Comparison of ENCODE assay signal across 13 cellular contexts in the genomic region with DNA sequence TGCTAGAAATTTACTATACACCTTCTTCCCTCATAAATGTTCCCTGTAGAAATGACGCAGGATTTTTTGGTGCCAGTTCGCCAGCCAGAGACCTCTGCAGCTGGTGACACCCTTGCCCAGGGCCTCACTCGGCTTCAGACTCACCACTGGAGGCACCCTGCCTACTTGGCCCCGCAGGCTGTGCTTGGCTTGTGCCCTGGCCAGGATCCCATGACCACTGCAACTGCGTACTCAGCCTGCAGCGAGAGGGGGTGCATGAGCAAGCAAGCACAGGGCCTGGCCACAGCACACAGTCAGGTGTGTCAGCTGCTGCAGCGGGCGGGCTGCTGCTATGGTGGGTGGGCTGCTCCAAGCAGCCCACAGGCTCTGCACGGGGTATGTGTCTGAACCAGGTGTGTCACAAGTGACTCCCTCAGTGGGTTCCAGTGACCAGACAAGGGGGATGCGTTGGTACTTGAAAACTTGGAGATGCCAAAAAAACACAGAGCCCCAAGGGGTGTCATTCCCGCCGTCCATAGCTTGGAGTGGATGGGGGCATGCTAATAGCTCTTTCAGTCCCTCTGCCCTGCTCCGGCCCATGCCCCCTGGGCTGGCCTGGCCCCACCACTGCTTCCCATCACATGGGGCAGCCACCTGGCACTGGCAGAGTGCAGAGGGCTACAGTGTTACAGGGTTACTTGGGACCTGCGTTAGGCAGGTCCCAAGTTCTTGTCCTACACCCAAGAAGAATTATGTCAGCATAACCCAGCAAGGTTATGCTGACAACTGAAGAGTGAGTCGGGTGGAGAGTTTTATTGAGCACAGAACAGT. TPM values are rescaled to one million over a fixed set of nuclear protein-coding genes. Genes with fewer than 3 reads are reported as not detected.
DNase-seq lines count a peak whose midpoint lies in the region; ATAC-seq, FAIRE-seq and TF ChIP-seq lines count a peak whose summit lies in the region.
"Had no signal": no experiment of that assay in that cellular context is flagged by ENCODE, and none has a peak within 500 bp of the region (broad histone marks: within the 10 kb centered on the region; RNA-seq: fewer than 3 reads in every experiment).

No MANE protein-coding gene starts in this region.

- no peak overlapping the region for H2BK120ac ChIP-seq in H1 (replicated peaks; ENCODE audit: low read depth, low read length)
- H2BK120ac ChIP-seq in mesenchymal stem cell (ENCODE audit: low read depth, low read length), result no peak overlapping the region

- no peaks in the 10 kb centered on the region for H3K27me3 ChIP-seq in HCT116 (ENCODE audit: insufficient read depth, low read length)
- no peaks in the 10 kb centered on the region for H3K27me3 ChIP-seq in H1 (replicated peaks in 1 of 4; ENCODE audit: control insufficient read depth in 3 of 4, extremely low read depth in 1 of 4, insufficient read depth in 3 of 4, low read length in 3 of 4)
- H3K27me3 ChIP-seq in mesenchymal stem cell (ENCODE audit: control insufficient read depth in 1 of 2, insufficient read depth in 1 of 2, low read length in 2 of 2), result peaks cover 4 to 13% of the 10 kb centered on the region in 2 experiments

- H3K4ac ChIP-seq in H1 (replicated peaks; ENCODE audit: insufficient read length, low read depth, low read length) (no peak overlapping the region), mesenchymal stem cell (ENCODE audit: low read depth in 1 of 2, low read length in 2 of 2) (no peak overlapping the region)

- CTCF ChIA-PET in HCT116 (lab: Charles Lee) (interaction anchor here (0.6 kb wide), 1 partner anchor 203 kb away, joined by 3 read pairs; no protein-coding TSS in a partner anchor), H1 (lab: Charles Lee; ENCODE audit: partially characterized antibody) (interaction anchor here (1.0 to 1.8 kb wide), 5 partner anchors 8 to 278 kb away, joined by 3 to 5 read pairs (median 4); no protein-coding TSS in a partner anchor)

- no peak overlapping the region for H2AK5ac ChIP-seq in H1 (ENCODE audit: low read depth, low read length)
- H2AK5ac ChIP-seq in mesenchymal stem cell (ENCODE audit: low read length, severe bottlenecking), result peak overlapping the region; percentile 74

- H2AFZ ChIP-seq in HCT116 (ENCODE audit: low read depth, low read length, poor library complexity, severe bottlenecking) (no peak overlapping the region), H1 (ENCODE audit: low read length) (0 out of 2 replicates have a peak overlapping the region, but pooled peaks have one; percentile 67), mesenchymal stem cell (ENCODE audit: low read depth, low read length) (no peak overlapping the region)

- WGBS in H1 (ENCODE audit: extremely low coverage in 1 of 2, insufficient coverage in 1 of 2, insufficient read length in 1 of 2, insufficient replicate concordance in 2 of 2, low coverage in 1 of 2, low lambda C conversion rate in 2 of 2, missing lambda C conversion rate in 1 of 2), 2 experiments, result 79% methylated on average over 15 of the region's 15 CpGs; no CpG with 5 or more reads in 1 of the 2 experiments
- WGBS in mesenchymal stem cell, result 90% methylated on average over 15 of the region's 15 CpGs

- H3K9me3 Mint-ChIP-seq in stimulated activated effector memory CD8-positive, alpha-beta T cell treated with anti-CD3 and anti-CD28 coated beads, Interleukin-12 subunit alpha, Interleukin-12 subunit beta, amount 100 ng/mL, for 72 hours, result no peaks in the 10 kb centered on the region
- H3K9me3 Mint-ChIP-seq: CD4-positive, alpha-beta T cell had no signal

- TF ChIP-seq POLR2A in HCT116 (IDR thresholded peaks at IDR 0.05; ENCODE audit: borderline replicate concordance, extremely low read depth, insufficient read depth, insufficient read length) (no peak), H1 (IDR thresholded peaks at IDR 0.05; ENCODE audit: control extremely low read depth in 1 of 2, low read depth in 2 of 2, low read length in 2 of 2) (no peak), GM12891 (IDR thresholded peaks at IDR 0.05; ENCODE audit: low read depth, low read length) (no peak)

- H3K9ac ChIP-seq in HCT116 (ENCODE audit: low read length) (no peak overlapping the region), H1 (replicated peaks in 1 of 4; ENCODE audit: extremely low read depth in 1 of 4, low read depth in 3 of 4, low read length in 3 of 4) (no peak overlapping the region), mesenchymal stem cell (ENCODE audit: low read length) (no peak overlapping the region)
- H3K9ac ChIP-seq: SK-N-SH had no signal

- H2BK12ac ChIP-seq in H1 (ENCODE audit: low read depth, low read length), result peak overlapping the region; percentile 68; the same call in 1 of the 2 replicates
- peak overlapping the region in 1 of 2 experiments; percentile 19 for H2BK12ac ChIP-seq in mesenchymal stem cell (ENCODE audit: low read length in 2 of 2)

- FAIRE-seq in H1 (lab: Jason Lieb, UNC) (no peak), GM12891 (lab: Jason Lieb, UNC) (no peak)

- TF ChIP-seq CTCF in HCT116 (IDR thresholded peaks at IDR 0.05 in 2 of 3, conservative IDR thresholded peaks at IDR 0.05 in 1 of 3; ENCODE audit: borderline replicate concordance in 1 of 3, insufficient read depth in 1 of 3, low read depth in 2 of 3, low read length in 2 of 3) (no peak), H1 (IDR thresholded peaks at IDR 0.05; ENCODE audit: control extremely low read depth in 1 of 3, insufficient read depth in 1 of 3, low read depth in 1 of 3, low read length in 3 of 3) (peak; percentile 21 to 41 (median 23); a peak in 3 of 4 replicates)

- no peak overlapping the region for H3K4me3 Mint-ChIP-seq in stimulated activated effector memory CD8-positive, alpha-beta T cell treated with anti-CD3 and anti-CD28 coated beads, Interleukin-12 subunit alpha, Interleukin-12 subunit beta, amount 100 ng/mL, for 72 hours
- H3K4me3 Mint-ChIP-seq: CD4-positive, alpha-beta T cell had no signal

- TF ChIP-seq EP300 in H1 (IDR thresholded peaks at IDR 0.05; ENCODE audit: borderline replicate concordance in 1 of 2, low read depth in 2 of 2, low read length in 2 of 2), result no peak

- H2BK15ac ChIP-seq in H1 (ENCODE audit: low read length) (peak overlapping the region; percentile 61; the same call in 1 of the 2 replicates), mesenchymal stem cell (ENCODE audit: low read depth, poor library complexity, severe bottlenecking) (peak overlapping the region; percentile 55)

- H3K4me1 ChIP-seq in HCT116 (ENCODE audit: control insufficient read depth in 1 of 2, insufficient read depth in 2 of 2, low read length in 2 of 2) (peaks cover 8 to 21% of the 10 kb centered on the region in 2 experiments; a peak in 3 of 4 replicates), H1 (replicated peaks in 1 of 4; ENCODE audit: control insufficient read depth in 3 of 4, insufficient read depth in 4 of 4, low read length in 3 of 4) (peaks cover 3 to 8% (median 4%) of the 10 kb centered on the region in 4 experiments; a peak in 5 of 7 replicates), mesenchymal stem cell (ENCODE audit: control insufficient read depth, insufficient read depth, low read depth, low read length) (peaks cover 8% of the 10 kb centered on the region)

- H4K91ac ChIP-seq in H1 (replicated peaks; ENCODE audit: insufficient read length, low read length) (peak overlapping the region; percentile 69), mesenchymal stem cell (ENCODE audit: low read length) (no peak overlapping the region)

- H4K8ac ChIP-seq in H1 (ENCODE audit: extremely low read depth, insufficient read depth, low read length) (no peak overlapping the region; the same call in 1 of the 2 replicates), mesenchymal stem cell (ENCODE audit: low read length) (no peak overlapping the region)

- H4K20me1 ChIP-seq in HCT116 (ENCODE audit: insufficient read depth), result no peaks in the 10 kb centered on the region
- H4K20me1 ChIP-seq in H1 (replicated peaks in 1 of 2; ENCODE audit: control insufficient read depth in 1 of 2, insufficient read depth in 2 of 2, low read length in 2 of 2), result no peaks in the 10 kb centered on the region

- no peak overlapping the region for H3K27ac Mint-ChIP-seq in stimulated activated effector memory CD8-positive, alpha-beta T cell treated with anti-CD3 and anti-CD28 coated beads, Interleukin-12 subunit alpha, Interleukin-12 subunit beta, amount 100 ng/mL, for 72 hours
- H3K27ac Mint-ChIP-seq: CD4-positive, alpha-beta T cell had no signal

- H3K23me2 ChIP-seq in H1 (ENCODE audit: low read depth, low read length), result no peaks in the 10 kb centered on the region

- BruUV-seq in HCT116 (replicated peaks; lab: Mats Ljungman, UMichigan), result no TSS peak

- H2BK20ac ChIP-seq in H1 (ENCODE audit: low read length), result peak overlapping the region; percentile 51; the same call in 1 of the 2 replicates

- H3K23ac ChIP-seq in H1 (ENCODE audit: insufficient read length) (no peak overlapping the region), mesenchymal stem cell (ENCODE audit: low read length in 2 of 2) (no peak overlapping the region)

- H3K36me3 Mint-ChIP-seq in stimulated activated effector memory CD8-positive, alpha-beta T cell treated with anti-CD3 and anti-CD28 coated beads, Interleukin-12 subunit alpha, Interleukin-12 subunit beta, amount 100 ng/mL, for 72 hours, result no peaks in the 10 kb centered on the region

- H3K4me3 ChIP-seq in HCT116 (replicated peaks in 1 of 2; ENCODE audit: low read depth in 1 of 2, low read length in 2 of 2) (no peak overlapping the region), H1 (ENCODE audit: extremely low read depth in 1 of 4, insufficient read depth in 2 of 4, low read depth in 3 of 4, low read length in 4 of 4) (no peak overlapping the region; a peak in 1 of 8 replicates), mesenchymal stem cell (ENCODE audit: insufficient read depth in 1 of 2, low read depth in 1 of 2, low read length in 2 of 2) (no peak overlapping the region)

- no peak overlapping the region for H3K27ac ChIP-seq in HCT116 (ENCODE audit: low read depth, low read length)
- H3K27ac ChIP-seq in H1 (ENCODE audit: low read depth, low read length), result no peak overlapping the region
- no peak overlapping the region for H3K27ac ChIP-seq in mesenchymal stem cell (ENCODE audit: low read length, poor library complexity, severe bottlenecking)

- DNase-seq in HCT116 (ENCODE audit: low read depth, low spot score), result no peak
- DNase-seq in H1 (ENCODE audit: low read depth in 1 of 2, low spot score in 2 of 2), result peak in 1 of 2 experiments; percentile 52
- no peak for DNase-seq in mesenchymal stem cell
- DNase-seq in stimulated activated effector memory CD8-positive, alpha-beta T cell treated with anti-CD3 and anti-CD28 coated beads, Interleukin-12 subunit alpha, Interleukin-12 subunit beta, amount 100 ng/mL, for 72 hours (ENCODE audit: low spot score in 2 of 2), result no peak
- DNase-seq in SW480 (ENCODE audit: low spot score), result no peak
- no peak for DNase-seq in AG20443 (ENCODE audit: low spot score)
- DNase-seq in GM12891 (ENCODE audit: insufficient read length, low spot score), result no peak
- DNase-seq: CD4-positive, alpha-beta T cell; NCI-H1105 treated with DMSO at 0.1 percent for 48 hours; NCI-H187 treated with DMSO at 0.1 percent for 48 hours; NCI-H2171; NCI-H82; SK-N-SH had no signal

- no peaks in the 10 kb centered on the region for H3K79me1 ChIP-seq in H1 (ENCODE audit: low read depth, low read length)
- no peaks in the 10 kb centered on the region for H3K79me1 ChIP-seq in mesenchymal stem cell (replicated peaks; ENCODE audit: low read length, poor library complexity, severe bottlenecking)

- H3K14ac ChIP-seq in H1 (ENCODE audit: insufficient read length) (no peak overlapping the region), mesenchymal stem cell (ENCODE audit: low read length in 2 of 2) (no peak overlapping the region)

- H4K5ac ChIP-seq in H1 (ENCODE audit: insufficient read length, low read depth, low read length), result no peak overlapping the region

- H3K79me2 ChIP-seq in HCT116 (ENCODE audit: insufficient read depth, low read length) (no peaks in the 10 kb centered on the region), H1 (ENCODE audit: control insufficient read depth in 1 of 2, insufficient read depth in 2 of 2, low read length in 2 of 2) (no peaks in the 10 kb centered on the region)

- H2BK5ac ChIP-seq in H1 (ENCODE audit: low read depth, low read length) (0 out of 2 replicates have a peak overlapping the region, but pooled peaks have one; percentile 7), mesenchymal stem cell (ENCODE audit: low read depth, low read length, poor library complexity, severe bottlenecking) (no peak overlapping the region)

- H3K9me3 ChIP-seq in HCT116 (ENCODE audit: control insufficient read depth in 1 of 2, insufficient read depth in 1 of 2, low read depth in 1 of 2, low read length in 2 of 2), result no peaks in the 10 kb centered on the region
- H3K9me3 ChIP-seq in H1 (ENCODE audit: insufficient read depth in 2 of 2, low read depth in 1 of 2, low read length in 1 of 2), result no peaks in the 10 kb centered on the region; a peak in 1 of 4 replicates
- H3K9me3 ChIP-seq in mesenchymal stem cell (ENCODE audit: control insufficient read depth, low read length), result no peaks in the 10 kb centered on the region
- H3K9me3 ChIP-seq: SK-N-SH had no signal

- no peaks in the 10 kb centered on the region for H3K9me2 ChIP-seq in HCT116 (ENCODE audit: insufficient read depth)
- H3K9me2 ChIP-seq: SK-N-SH had no signal

- TF ChIP-seq RAD21 in HCT116 (IDR thresholded peaks at IDR 0.05; ENCODE audit: low read depth) (no peak), H1 (IDR thresholded peaks at IDR 0.05 in 1 of 2, conservative IDR thresholded peaks at IDR 0.05 in 1 of 2; ENCODE audit: low read depth in 2 of 2, low read length in 2 of 2) (no peak; a peak in 1 of 4 replicates)

- no peak overlapping the region for H3K56ac ChIP-seq in H1 (replicated peaks; ENCODE audit: insufficient read length, low read depth, low read length)

- ATAC-seq in HCT116, result peak; percentile 42; the same call in 1 of the 2 replicates
- ATAC-seq in stimulated activated effector memory CD8-positive, alpha-beta T cell treated with anti-CD3 and anti-CD28 coated beads, Interleukin-12 subunit alpha, Interleukin-12 subunit beta, amount 100 ng/mL, for 72 hours, result peak; percentile 28

- H3K36me3 ChIP-seq in HCT116 (ENCODE audit: control insufficient read depth in 1 of 2, insufficient read depth in 2 of 2, low read length in 2 of 2) (no peaks in the 10 kb centered on the region), H1 (ENCODE audit: control insufficient read depth in 2 of 4, insufficient read depth in 4 of 4, low read length in 3 of 4) (no peaks in the 10 kb centered on the region), mesenchymal stem cell (ENCODE audit: control insufficient read depth in 1 of 2, insufficient read depth in 2 of 2, low read depth in 1 of 2, low read length in 2 of 2) (no peaks in the 10 kb centered on the region)

- POLR2A ChIA-PET in HCT116 (lab: Charles Lee) (no interaction called here), H1 (lab: Charles Lee; ENCODE audit: partially characterized antibody) (no interaction called here)

- H3K4me1 Mint-ChIP-seq in stimulated activated effector memory CD8-positive, alpha-beta T cell treated with anti-CD3 and anti-CD28 coated beads, Interleukin-12 subunit alpha, Interleukin-12 subunit beta, amount 100 ng/mL, for 72 hours, result no peaks in the 10 kb centered on the region

- RAD21 ChIA-PET in HCT116 (lab: Charles Lee; ENCODE audit: low non-redundant PET in 1 of 2, low total read pairs in 2 of 2, uncharacterized antibody in 2 of 2, unreplicated experiment in 2 of 2), result no interaction called here

- H3K4me2 ChIP-seq in HCT116 (ENCODE audit: low read length), result no peak overlapping the region
- H3K4me2 ChIP-seq in H1 (ENCODE audit: insufficient read depth in 1 of 2, low read depth in 2 of 2, low read length in 2 of 2), result peak overlapping the region in 1 of 2 experiments; percentile 7; a peak in 1 of 4 replicates
- no peak overlapping the region for H3K4me2 ChIP-seq in mesenchymal stem cell (ENCODE audit: low read length, poor library complexity, severe bottlenecking)

- intact Hi-C loops in HCT116 (cut with micrococcal nuclease), result no loop called here

- peak overlapping the region; percentile 79; the same call in 1 of the 2 replicates for H3K18ac ChIP-seq in H1 (ENCODE audit: extremely low read depth, low read length)
- no peak overlapping the region for H3K18ac ChIP-seq in mesenchymal stem cell (ENCODE audit: low read depth in 1 of 2, low read length in 2 of 2)

RNA-seq across cellular contexts. Expression of gene TANC1, which starts 46.6 kb away (rescaled TPM):
- total RNA-seq in HCT116 (2021; ENCODE audit: unreplicated experiment), result 15.1 TPM
- polyA plus RNA-seq in HCT116 (2012), result 6.3 and 6.6 TPM in 2 replicates
- 7.6 and 7.8 TPM in 2 replicates for total RNA-seq in H1 (2021; fragmentation: NEBNext Ultra II Directional; extraction: Animal tissue kit (Norgen Biotek cat#: 25700))
- 3.8 and 4.1 TPM in 2 replicates for polyA plus RNA-seq in H1 (2011; rRNA removed)
- polyA plus RNA-seq in H1 (2011; cell fraction: cytosol; rRNA removed), result 5.0 TPM
- polyA plus RNA-seq in H1 (2011; cell fraction: nucleus; rRNA removed), result 10.8 TPM
- 3.7 to 4.5 TPM (median 3.9 TPM) in 4 replicates for polyA plus RNA-seq in H1 (2012, experiment 1 of 2)
- polyA plus RNA-seq in H1 (2012, experiment 2 of 2), result 0.41 TPM
- polyA plus RNA-seq in H1 (2013, experiment 1 of 2), result 3.0 TPM
- polyA plus RNA-seq in H1 (2013, experiment 2 of 2), result 2.5 TPM
- polyA minus RNA-seq in H1 (2011; rRNA and poly(A)+ RNA removed), result 18.5 and 20.6 TPM in 2 replicates
- 9.2 TPM for polyA minus RNA-seq in H1 (2011; cell fraction: cytosol; rRNA and poly(A)+ RNA removed)
- 19.9 TPM for polyA minus RNA-seq in H1 (2011; cell fraction: nucleus; rRNA and poly(A)+ RNA removed)
- polyA plus RNA-seq in mesenchymal stem cell (2013, experiment 1 of 2), result 28.5 TPM
- polyA plus RNA-seq in mesenchymal stem cell (2013, experiment 2 of 2), result 26.8 TPM
- polyA plus RNA-seq in GM12891 (2012; ENCODE audit: low read depth, missing spikeins), result 0.21 TPM

Comparison
In these comparisons a context has a peak if more than half of its experiments do, and no peak if none do; other contexts are left out.
1. CTCF ChIP-seq: peak in H1 (3 of 3); none in HCT116 (0 of 3).
2. Of the 16 proteins assayed by ChIP-seq in both H1 and HCT116: peak only in H1: CTCF; only in HCT116: none; in both: none; in neither: 15.